In genomic region chr7:72625746-72626443, GRCh38 we compare ENCODE assay signal across 8 cellular contexts.
DNase-seq lines count a peak whose midpoint lies in the region; ATAC-seq, FAIRE-seq and TF ChIP-seq lines count a peak whose summit lies in the region.
"Not testable (repeated sequence)": the region's sequence is repeated elsewhere in the genome, so short reads cannot be mapped to it uniquely, and the experiment has no call there.

No MANE protein-coding gene starts in this region.

- H3K9me3 Mint-ChIP-seq in astrocyte (ENCODE audit: unreplicated experiment), result not testable (repeated sequence)

- not testable (repeated sequence) for H3K27ac ChIP-seq in astrocyte (ENCODE audit: low read depth, low read length); left lung

- intact Hi-C loops in left lung (cut with DNase I), result not testable (repeated sequence)

- H3K4me2 ChIP-seq in astrocyte (ENCODE audit: low read length), result not testable (repeated sequence)

- H3K79me2 ChIP-seq in astrocyte (ENCODE audit: insufficient read depth, low read length), result not testable (repeated sequence)

- FAIRE-seq in GM12891 (lab: Jason Lieb, UNC), result peak; percentile 76
- FAIRE-seq in astrocyte (lab: Jason Lieb, UNC), result not testable (repeated sequence)

- H3K36me3 Mint-ChIP-seq in astrocyte (ENCODE audit: low read depth, unreplicated experiment), result not testable (repeated sequence)

- not testable (repeated sequence) for DNase-seq in GM12891 (ENCODE audit: insufficient read length, low spot score); left lung
- DNase-seq in astrocyte (ENCODE audit: low read depth), result peak; percentile 3

- H3K36me3 ChIP-seq in astrocyte (ENCODE audit: insufficient read depth, low read length); left lung: not testable (repeated sequence)

- not testable (repeated sequence) for H3K4me3 Mint-ChIP-seq in astrocyte (ENCODE audit: unreplicated experiment)

- H3K9ac ChIP-seq in astrocyte (ENCODE audit: low read length), result not testable (repeated sequence)

- not testable (repeated sequence) for H3K27me3 Mint-ChIP-seq in astrocyte (ENCODE audit: low read depth, unreplicated experiment)

- not testable (repeated sequence) for H4K20me1 ChIP-seq in astrocyte (ENCODE audit: insufficient read depth, low read length)

- not testable (repeated sequence) for H3K9me3 ChIP-seq in astrocyte (ENCODE audit: insufficient read depth, low read depth, low read length); left lung

- not testable (repeated sequence) for H3K4me1 Mint-ChIP-seq in astrocyte (ENCODE audit: low read depth, unreplicated experiment)

- not testable (repeated sequence) for TF ChIP-seq POLR2A in GM12891 (IDR thresholded peaks at IDR 0.05; ENCODE audit: low read depth, low read length)

- not testable (repeated sequence) for H2AFZ ChIP-seq in astrocyte (ENCODE audit: low read depth, low read length)

- peak; percentile 93 for ATAC-seq in GM19023 (IDR thresholded peaks at IDR 0.05; ENCODE audit: unreplicated experiment)
- peak; percentile 94 for ATAC-seq in GM21390 (IDR thresholded peaks at IDR 0.05; ENCODE audit: unreplicated experiment)
- ATAC-seq in HG02763 (IDR thresholded peaks at IDR 0.05; ENCODE audit: unreplicated experiment), result peak; percentile 58
- ATAC-seq in HG03108 (IDR thresholded peaks at IDR 0.05; ENCODE audit: unreplicated experiment), result peak; percentile 73
- ATAC-seq in HG03575 (IDR thresholded peaks at IDR 0.05; ENCODE audit: extremely low read depth, insufficient number of reproducible peaks, low FRiP score, unreplicated experiment), result peak; percentile 61
- peak; percentile 69 for ATAC-seq in left lung

- not testable (repeated sequence) for TF ChIP-seq CTCF in astrocyte (IDR thresholded peaks at IDR 0.05; ENCODE audit: insufficient read depth, low read depth, low read length); left lung (IDR thresholded peaks at IDR 0.05)

- H3K27ac Mint-ChIP-seq in astrocyte (ENCODE audit: unreplicated experiment), result not testable (repeated sequence)

- H3K4me3 ChIP-seq in astrocyte (ENCODE audit: insufficient read depth, low read depth, low read length); left lung: not testable (repeated sequence)

- H3K27me3 ChIP-seq in astrocyte (ENCODE audit: insufficient read depth, low read length); left lung: not testable (repeated sequence)

- not testable (repeated sequence) for H3K4me1 ChIP-seq in astrocyte (ENCODE audit: insufficient read depth, low read length); left lung
